Comparison of ENCODE assay signal across 9 cellular contexts in genomic region chr5:44398382-44398781, GRCh38. TPM values are rescaled to one million over a fixed set of nuclear protein-coding genes. Genes with fewer than 3 reads are reported as not detected.
"Had no signal": no experiment of that assay in that cellular context is flagged by ENCODE, and none has a peak within 500 bp of the region (broad histone marks: within the 10 kb centered on the region; RNA-seq: fewer than 3 reads in every experiment).

No MANE protein-coding gene starts in this region.

- H3K9me3 ChIP-seq: HAP-1 had no signal

- DNase-seq: GOT3, H7, HFFc6, IMR-90 had no signal

- H3K27ac Mint-ChIP-seq: HFFc6 had no signal

- H3K36me3 ChIP-seq: HAP-1 had no signal

- H3K4me3 ChIP-seq: HAP-1, K562 had no signal

- H3K4me1 ChIP-seq: HAP-1 had no signal

- H3K4me3 Mint-ChIP-seq: HFFc6 had no signal

- ATAC-seq: HCT116, K562 had no signal

RNA-seq across cellular contexts. Expression of gene FGF10, which starts 9.2 kb away (rescaled TPM):
- total RNA-seq: H4, HFFc6, HT-29, IMR-90, K562 had no signal
